14 cellular contexts compared by ENCODE assay signal in genomic region chr15:75821946-75822345, GRCh38. TPM values are rescaled to one million over a fixed set of nuclear protein-coding genes. Genes with fewer than 3 reads are reported as not detected.
DNase-seq lines count a peak whose midpoint lies in the region; TF ChIP-seq lines count a peak whose summit lies in the region.
"Had no signal": no experiment of that assay in that cellular context is flagged by ENCODE, and none has a peak within 500 bp of the region (broad histone marks: within the 10 kb centered on the region; RNA-seq: fewer than 3 reads in every experiment).

No MANE protein-coding gene starts in this region.

- no peak overlapping the region for H3K9ac ChIP-seq in mammary epithelial cell (ENCODE audit: insufficient read depth, low read length)
- H3K9ac ChIP-seq in endodermal cell (ENCODE audit: extremely low read depth, low read length, poor library complexity, severe bottlenecking) = no peak overlapping the region
- H3K9ac ChIP-seq: BLaER1 had no signal

- no peak overlapping the region for H2AFZ ChIP-seq in mammary epithelial cell (ENCODE audit: low read depth, low read length)

- in situ Hi-C loops in mammary epithelial cell (cut with MboI; ENCODE audit: low sequenced_read_pairs in 2 of 2) = no loop called here

- H3K79me2 ChIP-seq in mammary epithelial cell (ENCODE audit: insufficient read depth, low read length) = no peaks in the 10 kb centered on the region

- H3K27ac ChIP-seq in mammary epithelial cell (ENCODE audit: insufficient read depth, low read depth, low read length) (no peak overlapping the region), endodermal cell (ENCODE audit: low read depth, low read length) (no peak overlapping the region)
- H3K27ac ChIP-seq: BLaER1 had no signal

- H3K27me3 Mint-ChIP-seq in MCF 10A (ENCODE audit: insufficient read depth, unreplicated experiment) (no peaks in the 10 kb centered on the region), endodermal cell (ENCODE audit: insufficient read depth) (no peaks in the 10 kb centered on the region)

- CTCF ChIA-PET in mammary epithelial cell (lab: Charles Lee; ENCODE audit: low non-redundant PET) = interaction anchor here (0.6 to 0.9 kb wide), 2 partner anchors 329 to 1675 kb away, joined by 3 to 12 read pairs; no protein-coding TSS in a partner anchor
- CTCF ChIA-PET in MCF 10A (lab: Yijun Ruan, JAX) = interaction anchor here (0.7 to 4.2 kb wide), 3 partner anchors 11 to 107 kb away, joined by 3 to 22 read pairs (median 7); no protein-coding TSS in a partner anchor

- H3K4me2 ChIP-seq in mammary epithelial cell (ENCODE audit: insufficient read depth, low read depth, low read length) = no peak overlapping the region
- H3K4me2 ChIP-seq: BLaER1 had no signal

- H3K27ac Mint-ChIP-seq in MCF 10A (ENCODE audit: low read depth, unreplicated experiment) (no peak overlapping the region), endodermal cell (no peak overlapping the region)
- H3K27ac Mint-ChIP-seq: HFFc6 had no signal

- dilution Hi-C loops in mammary epithelial cell (cut with HindIII; ENCODE audit: low sequenced_read_pairs) = no loop called here

- H3K4me3 Mint-ChIP-seq in MCF 10A (ENCODE audit: unreplicated experiment) (no peak overlapping the region), endodermal cell (no peak overlapping the region)
- H3K4me3 Mint-ChIP-seq: CD8-positive, alpha-beta memory T cell; HFFc6 had no signal

- H3K4me1 Mint-ChIP-seq in MCF 10A (ENCODE audit: insufficient read depth, unreplicated experiment) (peaks cover 6% of the 10 kb centered on the region), endodermal cell (peaks cover 15% of the 10 kb centered on the region)

- no peaks in the 10 kb centered on the region for H3K36me3 ChIP-seq in mammary epithelial cell (ENCODE audit: insufficient read depth, low read length)
- no peaks in the 10 kb centered on the region for H3K36me3 ChIP-seq in endodermal cell (ENCODE audit: control insufficient read depth, insufficient read depth, low read length)
- H3K36me3 ChIP-seq: BLaER1 had no signal

- H3K9me3 ChIP-seq in mammary epithelial cell (replicated peaks; ENCODE audit: insufficient read depth, low read length) = no peaks in the 10 kb centered on the region
- no peaks in the 10 kb centered on the region for H3K9me3 ChIP-seq in endodermal cell (ENCODE audit: control insufficient read depth, low read length)
- H3K9me3 ChIP-seq: BLaER1 had no signal

- H3K4me3 ChIP-seq in mammary epithelial cell (replicated peaks in 1 of 3; ENCODE audit: insufficient read depth in 1 of 3, low read depth in 2 of 3, low read length in 3 of 3) (no peak overlapping the region), endodermal cell (ENCODE audit: low read length) (no peak overlapping the region)
- H3K4me3 ChIP-seq: BLaER1 had no signal

- 100% methylated on average over 2 of the region's 2 CpGs for WGBS in mammary epithelial cell (ENCODE audit: low coverage, missing lambda C conversion rate)
- 78 to 97% methylated on average over 1 to 2 of the region's 2 CpGs for WGBS in endodermal cell (ENCODE audit: insufficient coverage in 1 of 2, insufficient read length in 1 of 2), 2 experiments

- no peaks in the 10 kb centered on the region for H3K36me3 Mint-ChIP-seq in MCF 10A (ENCODE audit: insufficient read depth, unreplicated experiment)
- no peaks in the 10 kb centered on the region for H3K36me3 Mint-ChIP-seq in endodermal cell (ENCODE audit: low read depth)
- H3K36me3 Mint-ChIP-seq: CD8-positive, alpha-beta memory T cell had no signal

- H3K27me3 ChIP-seq in mammary epithelial cell (ENCODE audit: insufficient read depth, low read length) = no peaks in the 10 kb centered on the region
- H3K27me3 ChIP-seq in endodermal cell (ENCODE audit: control insufficient read depth, insufficient read depth, low read length, poor library complexity, severe bottlenecking) = no peaks in the 10 kb centered on the region
- H3K27me3 ChIP-seq: BLaER1 had no signal

- intact Hi-C loops in mammary epithelial cell (cut with micrococcal nuclease) (no loop called here), MCF 10A (cut with micrococcal nuclease) (no loop called here)

- H3K9me3 Mint-ChIP-seq in MCF 10A (ENCODE audit: unreplicated experiment) (no peaks in the 10 kb centered on the region), endodermal cell (no peaks in the 10 kb centered on the region)
- H3K9me3 Mint-ChIP-seq: CD8-positive, alpha-beta memory T cell; HFFc6 had no signal

- POLR2A ChIA-PET in MCF 10A (lab: Yijun Ruan, JAX) = interaction anchor here (0.7 to 1.1 kb wide), 2 partner anchors 76 to 149 kb away, joined by 3 to 4 read pairs; no protein-coding TSS in a partner anchor

- no peaks in the 10 kb centered on the region for H3K4me1 ChIP-seq in mammary epithelial cell (ENCODE audit: insufficient read depth, low read length)
- H3K4me1 ChIP-seq in endodermal cell (ENCODE audit: control insufficient read depth, insufficient read depth, low read length) = peaks cover 15% of the 10 kb centered on the region

- no peak for TF ChIP-seq CTCF in mammary epithelial cell (conservative IDR thresholded peaks at IDR 0.05 in 1 of 2, IDR thresholded peaks at IDR 0.05 in 1 of 2; ENCODE audit: extremely low read depth in 1 of 2, insufficient read depth in 1 of 2, low read depth in 1 of 2, low read length in 2 of 2)
- TF ChIP-seq CTCF in MCF 10A (IDR thresholded peaks at IDR 0.05; ENCODE audit: unreplicated experiment) = no peak
- TF ChIP-seq CTCF in endodermal cell (conservative IDR thresholded peaks at IDR 0.05) = peak; percentile 12

- peak; percentile 32 for DNase-seq in mammary epithelial cell
- DNase-seq in MCF 10A (ENCODE audit: unreplicated experiment) = no peak
- DNase-seq in endodermal cell = no peak
- peak; percentile 82 for DNase-seq in retina
- no peak for DNase-seq in activated CD4-positive, CD25-positive, alpha-beta regulatory T cell (lab: John Stamatoyannopoulos, UW)
- no peak for DNase-seq in OCI-M2 (lab: John Stamatoyannopoulos, UW; ENCODE audit: unreplicated experiment)
- DNase-seq in NCI-H2227 (lab: John Stamatoyannopoulos, UW; ENCODE audit: unreplicated experiment) = no peak
- DNase-seq: 8988T; AML-193; CD8-positive, alpha-beta memory T cell; DMS53; HCEC 1CT; HFFc6 had no signal

- BruUV-seq in mammary epithelial cell (replicated peaks; lab: Mats Ljungman, UMichigan) = no TSS peak
- BruUV-seq in MCF 10A (replicated peaks; lab: Mats Ljungman, UMichigan) = no TSS peak

- no peaks in the 10 kb centered on the region for H4K20me1 ChIP-seq in mammary epithelial cell (ENCODE audit: insufficient read depth, low read length)
- H4K20me1 ChIP-seq: BLaER1 had no signal

RNA-seq across cellular contexts. Expression of gene UBE2Q2, which starts 21.3 kb away (rescaled TPM):
- total RNA-seq in mammary epithelial cell (10 to 100 TPM; 47.9 to 57.2 TPM), MCF 10A (2022) (28.3 and 36.4 TPM in 2 replicates), endodermal cell (10 to 100 TPM; 29.5 to 37.1 TPM)
- polyA plus RNA-seq in mammary epithelial cell = 21.5 TPM
- 22.1 TPM for polyA minus RNA-seq in mammary epithelial cell
- polyA plus RNA-seq in endodermal cell (2013, experiment 1 of 2) = 31.3 TPM
- polyA plus RNA-seq in endodermal cell (2013, experiment 2 of 2) = 30.6 TPM

Comparison
In these comparisons a context has a peak if more than half of its experiments do, and no peak if none do; other contexts are left out.
1. DNase-seq: peak in mammary epithelial cell (single experiment) and retina (single experiment); none in MCF 10A (single experiment), endodermal cell (single experiment), activated CD4-positive, CD25-positive, alpha-beta regulatory T cell (0 of 4), OCI-M2 (single experiment) and NCI-H2227 (single experiment).